Comparison of ENCODE assay signal across 14 cellular contexts in the genomic region with DNA sequence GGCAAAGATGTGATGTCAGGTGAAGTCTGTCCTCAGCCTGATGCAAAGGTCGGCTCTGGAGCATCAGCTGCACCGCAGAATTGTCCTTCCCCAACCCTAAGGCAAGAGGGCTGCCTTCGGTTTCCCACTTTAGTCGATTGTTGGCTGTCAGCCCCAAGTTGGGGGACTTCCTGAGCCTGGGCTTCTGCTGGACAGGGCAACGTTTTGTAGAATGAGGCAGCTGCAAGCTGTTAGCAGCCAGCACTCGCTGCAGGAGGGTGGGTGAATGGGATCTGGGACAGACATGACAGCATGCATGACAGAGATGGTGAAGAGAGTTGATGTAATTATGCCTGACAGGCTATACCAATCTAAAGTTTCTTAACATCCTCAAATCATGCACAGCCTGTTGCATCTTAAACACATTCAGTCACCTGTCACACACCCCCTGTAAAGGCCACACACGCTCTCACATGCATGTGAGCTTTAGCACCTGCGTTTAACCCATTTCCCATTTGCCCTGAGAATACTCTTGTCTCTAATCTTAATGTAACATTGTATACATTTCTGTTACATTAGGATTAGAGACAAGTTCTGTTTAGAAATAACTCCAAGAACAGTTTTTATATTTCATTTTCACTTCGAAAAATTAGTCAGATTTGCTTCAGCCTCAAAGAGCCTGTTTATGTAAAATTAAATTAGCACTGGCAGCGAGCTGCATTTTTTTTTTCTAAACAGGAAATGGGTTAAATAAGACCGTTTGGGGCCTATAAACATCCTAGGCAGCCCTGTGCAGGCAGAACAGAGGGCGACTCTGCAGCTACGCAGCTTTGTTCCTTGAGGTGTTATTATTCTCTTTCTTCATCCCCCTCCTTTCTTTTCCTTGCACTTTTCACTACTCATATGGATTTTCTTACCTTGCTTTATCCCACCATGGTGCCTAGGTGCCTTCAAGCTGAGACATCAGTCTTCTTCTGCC. TPM values are rescaled to one million over a fixed set of nuclear protein-coding genes. Genes with fewer than 3 reads are reported as not detected.
DNase-seq lines count a peak whose midpoint lies in the region; ATAC-seq, FAIRE-seq and TF ChIP-seq lines count a peak whose summit lies in the region.
"Had no signal": no experiment of that assay in that cellular context is flagged by ENCODE, and none has a peak within 500 bp of the region (broad histone marks: within the 10 kb centered on the region; RNA-seq: fewer than 3 reads in every experiment).

No MANE protein-coding gene starts in this region.

- H3K36me3 ChIP-seq in Peyer's patch (no peaks in the 10 kb centered on the region), endothelial cell of umbilical vein (ENCODE audit: control insufficient read depth in 2 of 2, extremely low read depth in 1 of 2, insufficient read depth in 2 of 2, low read length in 2 of 2) (no peaks in the 10 kb centered on the region)

- no peak for TF ChIP-seq POLR2A in Peyer's patch (IDR thresholded peaks at IDR 0.05)
- TF ChIP-seq POLR2A in endothelial cell of umbilical vein (IDR thresholded peaks at IDR 0.05; ENCODE audit: low read depth, low read length), result no peak

- H3K4me2 ChIP-seq in endothelial cell of umbilical vein (ENCODE audit: insufficient read depth, low read length), result no peak overlapping the region

- H3K9me1 ChIP-seq in endothelial cell of umbilical vein (replicated peaks; ENCODE audit: control insufficient read depth, extremely low read depth, insufficient read depth, low read length), result no peaks in the 10 kb centered on the region

- peak; percentile 64 for FAIRE-seq in endothelial cell of umbilical vein (lab: Jason Lieb, UNC)
- FAIRE-seq: endometrium had no signal

- dilution Hi-C loops in endothelial cell of umbilical vein (cut with MboI; ENCODE audit: extremely low pct_ligation_motif_present, low sequenced_read_pairs), result no loop called here

- intact Hi-C loops in endothelial cell of umbilical vein (cut with micrococcal nuclease), result loop anchor here (5.0 kb wide), 1 partner anchor 43 kb away; no protein-coding TSS in a partner anchor

- no peak overlapping the region for H3K9ac ChIP-seq in endothelial cell of umbilical vein (replicated peaks; ENCODE audit: extremely low read depth, insufficient read depth, low read length)

- CTCF ChIA-PET in endothelial cell of umbilical vein (lab: Charles Lee), result interaction anchor here (0.7 to 1.9 kb wide), 4 partner anchors 10 to 301 kb away, joined by 3 to 7 read pairs (median 3); no protein-coding TSS in a partner anchor

- H3K4me1 ChIP-seq in Peyer's patch (peaks cover 0 to 21% (median 0%) of the 10 kb centered on the region in 4 donors), endothelial cell of umbilical vein (ENCODE audit: control insufficient read depth, extremely low read depth, insufficient read depth, low read length) (peaks cover 39% of the 10 kb centered on the region)

- ATAC-seq in activated CD4-positive, CD25-positive, alpha-beta regulatory T cell treated with anti-CD3 and anti-CD28 coated beads, Interleukin-2, amount 50 U/mL, for 24 hours, result peak; percentile 51 to 52

- no peaks in the 10 kb centered on the region for H3K27me3 ChIP-seq in Peyer's patch
- no peaks in the 10 kb centered on the region for H3K27me3 ChIP-seq in endothelial cell of umbilical vein (ENCODE audit: control insufficient read depth in 2 of 2, insufficient read depth in 2 of 2, low read length in 2 of 2)

- no peaks in the 10 kb centered on the region for H3K9me3 ChIP-seq in Peyer's patch
- H3K9me3 ChIP-seq in endothelial cell of umbilical vein (replicated peaks; ENCODE audit: control insufficient read depth, insufficient read depth, low read length), result no peaks in the 10 kb centered on the region

- no TSS peak for BruUV-seq in endothelial cell of umbilical vein (replicated peaks; lab: Mats Ljungman, UMichigan)

- H3K79me2 ChIP-seq in endothelial cell of umbilical vein (ENCODE audit: control insufficient read depth, insufficient read depth, low read length), result no peaks in the 10 kb centered on the region

- H3K4me3 ChIP-seq in Peyer's patch (no peak overlapping the region), endothelial cell of umbilical vein (replicated peaks in 1 of 3; ENCODE audit: insufficient read depth in 1 of 3, low read depth in 1 of 3, low read length in 3 of 3) (no peak overlapping the region), skin epidermis (no peak overlapping the region), coronary artery (no peak overlapping the region)

- no peaks in the 10 kb centered on the region for H4K20me1 ChIP-seq in endothelial cell of umbilical vein (replicated peaks; ENCODE audit: control insufficient read depth, extremely low read depth, insufficient read depth, low read length)

- H2AFZ ChIP-seq in endothelial cell of umbilical vein (ENCODE audit: low read depth, low read length), result peak overlapping the region; percentile 36

- no peak for DNase-seq in activated CD4-positive, CD25-positive, alpha-beta regulatory T cell treated with anti-CD3 and anti-CD28 coated beads, Interleukin-2, amount 50 U/mL, for 72 hours
- DNase-seq in Peyer's patch, result no peak
- peak; percentile 28 for DNase-seq in endothelial cell of umbilical vein (ENCODE audit: low read depth, low spot score)
- DNase-seq in coronary artery (ENCODE audit: low spot score), result no peak
- no peak for DNase-seq in NCI-H1436 (lab: John Stamatoyannopoulos, UW)
- DNase-seq in NOMO-1 (lab: John Stamatoyannopoulos, UW; ENCODE audit: unreplicated experiment in 2 of 2), result no peak
- DNase-seq: activated B cell treated with CpG ODN at 0.5 μM for 24 hours; DMS53; SHP77; stimulated activated CD4-positive, alpha-beta T cell treated with anti-CD3 and anti-CD28 coated beads, Interleukin-15, amount 100 ng/mL, for 24 hours had no signal

- POLR2A ChIA-PET in endothelial cell of umbilical vein (lab: Charles Lee), result no interaction called here

- TF ChIP-seq CTCF in Peyer's patch (IDR thresholded peaks at IDR 0.05) (no peak), endothelial cell of umbilical vein (IDR thresholded peaks at IDR 0.05; ENCODE audit: extremely low read depth in 1 of 2, insufficient read depth in 1 of 2, low read depth in 1 of 2, low read length in 2 of 2) (no peak), coronary artery (IDR thresholded peaks at IDR 0.05) (no peak)

- H3K27ac ChIP-seq in Peyer's patch (peak overlapping the region in 3 of 4 donors; percentile 37 to 55 (median 43)), endothelial cell of umbilical vein (ENCODE audit: insufficient read depth, low read depth, low read length) (no peak overlapping the region), skin epidermis (peak overlapping the region in 14 of 21 experiments; percentile 5 to 76 (median 59)), coronary artery (no peak overlapping the region)
- H3K27ac ChIP-seq: 22Rv1 had no signal

TF ChIP-seq in endothelial cell of umbilical vein, 7 proteins besides CTCF, POLR2A, EP300 and RAD21:
- no peak for TF ChIP-seq FOS (IDR thresholded peaks at IDR 0.05; ENCODE audit: borderline replicate concordance, insufficient read depth, low read length)

RNA-seq across cellular contexts. Expression of gene CWC15, which starts 49.0 kb away (rescaled TPM):
- total RNA-seq in Peyer's patch (10 to 100 TPM; 34.7 to 66.8 (median 44.4) TPM), endothelial cell of umbilical vein (72.0 and 75.6 TPM in 2 replicates)
- polyA plus RNA-seq in endothelial cell of umbilical vein, result 11.1 and 16.9 TPM in 2 replicates
- polyA plus RNA-seq in endothelial cell of umbilical vein (2011; cell fraction: cytosol; rRNA removed), result 28.4 and 29.6 TPM in 2 replicates
- 46.2 and 77.7 TPM in 2 replicates for polyA plus RNA-seq in endothelial cell of umbilical vein (2011; cell fraction: nucleus; rRNA removed)
- polyA plus RNA-seq in endothelial cell of umbilical vein (2012), result 62.2 and 75.5 TPM in 2 replicates
- polyA minus RNA-seq in endothelial cell of umbilical vein, result 12.8 and 15.4 TPM in 2 replicates
- polyA minus RNA-seq in endothelial cell of umbilical vein (2011; cell fraction: cytosol; rRNA and poly(A)+ RNA removed), result 17.6 TPM
- polyA minus RNA-seq in endothelial cell of umbilical vein (2011; cell fraction: nucleus; rRNA and poly(A)+ RNA removed), result 30.0 and 37.7 TPM in 2 replicates

RNA-seq across cellular contexts. Expression of gene KDM4D, which starts 49.2 kb away (rescaled TPM):
- total RNA-seq in Peyer's patch (under 1 TPM in 1 of 4 donors, not detected in 3; 0.54 TPM), endothelial cell of umbilical vein (1.0 and 1.3 TPM in 2 replicates)
- 1.3 and 1.4 TPM in 2 replicates for polyA plus RNA-seq in endothelial cell of umbilical vein
- polyA plus RNA-seq in endothelial cell of umbilical vein (2011; cell fraction: cytosol; rRNA removed), result 0.90 and 1.1 TPM in 2 replicates
- polyA plus RNA-seq in endothelial cell of umbilical vein (2011; cell fraction: nucleus; rRNA removed), result 0.63 and 0.74 TPM in 2 replicates
- polyA plus RNA-seq in endothelial cell of umbilical vein (2012), result 0.64 and 0.96 TPM in 2 replicates
- 1.1 and 1.2 TPM in 2 replicates for polyA minus RNA-seq in endothelial cell of umbilical vein
- 0.82 TPM for polyA minus RNA-seq in endothelial cell of umbilical vein (2011; cell fraction: cytosol; rRNA and poly(A)+ RNA removed)
- 0.63 and 1.3 TPM in 2 replicates for polyA minus RNA-seq in endothelial cell of umbilical vein (2011; cell fraction: nucleus; rRNA and poly(A)+ RNA removed)

Comparison
In these comparisons a context has a peak if more than half of its experiments do, and no peak if none do; other contexts are left out.
1. H3K27ac ChIP-seq: peak in Peyer's patch (3 of 4) and skin epidermis (14 of 21); none in endothelial cell of umbilical vein (single experiment) and coronary artery (0 of 2).